24 cellular contexts compared by ENCODE assay signal in the genomic region with DNA sequence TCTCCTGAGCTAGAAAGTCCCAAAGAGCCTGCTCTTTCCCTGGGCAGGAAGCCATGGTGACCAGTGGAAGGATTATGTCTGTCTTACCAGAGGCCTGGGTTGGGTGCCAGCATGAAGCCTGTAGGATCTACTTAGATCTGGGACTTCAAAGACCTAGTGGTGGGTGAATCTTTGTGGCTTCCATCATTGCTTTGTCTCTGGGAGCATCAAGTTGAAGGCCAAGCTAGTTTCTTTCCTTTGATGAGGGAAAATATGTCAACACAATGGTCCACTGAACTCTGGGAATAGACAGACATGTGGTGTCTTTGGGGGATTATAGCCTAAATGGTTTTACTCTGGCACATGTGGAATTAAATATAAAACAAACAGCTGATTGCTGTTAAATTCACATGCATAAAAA.
"Had no signal": no experiment of that assay in that cellular context is flagged by ENCODE, and none has a peak within 500 bp of the region (broad histone marks: within the 10 kb centered on the region; RNA-seq: fewer than 3 reads in every experiment).

No MANE protein-coding gene starts in this region.

- H3K9me3 ChIP-seq: lower lobe of right lung, ovary, prostate gland, sigmoid colon, suprapubic skin, thoracic aorta, transverse colon, upper lobe of left lung, vagina had no signal

- H3K9me3 Mint-ChIP-seq: natural killer cell; stimulated activated effector memory CD8-positive, alpha-beta T cell treated with anti-CD3 and anti-CD28 coated beads, Interleukin-12 subunit alpha, Interleukin-12 subunit beta, amount 100 ng/mL, for 72 hours had no signal

- H3K27ac ChIP-seq: left lung, lower lobe of right lung, ovary, prostate gland, spleen, suprapubic skin, thoracic aorta, transverse colon, upper lobe of left lung, vagina had no signal

- H3K27me3 ChIP-seq: left lung, ovary, sigmoid colon, spleen, suprapubic skin, transverse colon, upper lobe of left lung, vagina had no signal

- DNase-seq: kidney glomerular epithelial cell; left colon; left lung; lower lobe of right lung; mammary epithelial cell; mesenchymal stem cell; naive B cell; natural killer cell; ovary; retina; right cardiac atrium; sigmoid colon; small intestine; spleen; stimulated activated CD4-positive, alpha-beta T cell treated with anti-CD3 and anti-CD28 coated beads, Interleukin-4, amount 100 ng/mL, for 24 hours; stimulated activated naive CD4-positive, alpha-beta T cell; transverse colon; upper lobe of left lung had no signal

- H3K4me3 ChIP-seq: left lung, lower lobe of right lung, ovary, prostate gland, sigmoid colon, spleen, suprapubic skin, thoracic aorta, transverse colon, upper lobe of left lung, vagina had no signal

- H3K27ac Mint-ChIP-seq: naive B cell; natural killer cell; stimulated activated effector memory CD8-positive, alpha-beta T cell treated with anti-CD3 and anti-CD28 coated beads, Interleukin-12 subunit alpha, Interleukin-12 subunit beta, amount 100 ng/mL, for 72 hours; stimulated activated naive CD8-positive, alpha-beta T cell treated with anti-CD3 and anti-CD28 coated beads, Interleukin-15, Interleukin-2, amounts not matched to agents 100 ng/mL and 50 ng/mL, for 24 hours had no signal

- H3K4me1 ChIP-seq: prostate gland, sigmoid colon, transverse colon had no signal

- H3K36me3 ChIP-seq: left lung, lower lobe of right lung, ovary, prostate gland, sigmoid colon, spleen, suprapubic skin, thoracic aorta, transverse colon, upper lobe of left lung, vagina had no signal

- H3K27me3 Mint-ChIP-seq: naive B cell; stimulated activated naive CD8-positive, alpha-beta T cell treated with anti-CD3 and anti-CD28 coated beads, Interleukin-15, Interleukin-2, amounts not matched to agents 100 ng/mL and 50 ng/mL, for 24 hours had no signal

- H3K36me3 Mint-ChIP-seq: natural killer cell; stimulated activated effector memory CD8-positive, alpha-beta T cell treated with anti-CD3 and anti-CD28 coated beads, Interleukin-12 subunit alpha, Interleukin-12 subunit beta, amount 100 ng/mL, for 72 hours had no signal

- H3K4me1 Mint-ChIP-seq: naive B cell; natural killer cell; stimulated activated effector memory CD8-positive, alpha-beta T cell treated with anti-CD3 and anti-CD28 coated beads, Interleukin-12 subunit alpha, Interleukin-12 subunit beta, amount 100 ng/mL, for 72 hours had no signal

- ATAC-seq: left colon; left lung; lower lobe of right lung; natural killer cell; right cardiac atrium; stimulated activated effector memory CD8-positive, alpha-beta T cell treated with anti-CD3 and anti-CD28 coated beads, Interleukin-12 subunit alpha, Interleukin-12 subunit beta, amount 100 ng/mL, for 72 hours had no signal

- H3K4me3 Mint-ChIP-seq: naive B cell; natural killer cell; stimulated activated effector memory CD8-positive, alpha-beta T cell treated with anti-CD3 and anti-CD28 coated beads, Interleukin-12 subunit alpha, Interleukin-12 subunit beta, amount 100 ng/mL, for 72 hours; stimulated activated naive CD8-positive, alpha-beta T cell treated with anti-CD3 and anti-CD28 coated beads, Interleukin-15, Interleukin-2, amounts not matched to agents 100 ng/mL and 50 ng/mL, for 24 hours had no signal
